In genomic region chr1:47894718-47895393, GRCh38 we compare ENCODE assay signal across 9 cellular contexts.
DNase-seq lines count a peak whose midpoint lies in the region; FAIRE-seq and TF ChIP-seq lines count a peak whose summit lies in the region.
"Had no signal": no experiment of that assay in that cellular context is flagged by ENCODE, and none has a peak within 500 bp of the region (broad histone marks: within the 10 kb centered on the region; RNA-seq: fewer than 3 reads in every experiment).

No MANE protein-coding gene starts in this region.

- H3K4me3 ChIP-seq in SJSA1 = no peak overlapping the region
- no peak overlapping the region for H3K4me3 ChIP-seq in smooth muscle cell

- peaks cover 41% of the 10 kb centered on the region for H4K20me1 ChIP-seq in smooth muscle cell (ENCODE audit: low read depth)

- no peaks in the 10 kb centered on the region for H3K79me2 ChIP-seq in smooth muscle cell (ENCODE audit: low read depth)

- H3K27me3 ChIP-seq in SJSA1 (replicated peaks) (no peaks in the 10 kb centered on the region), smooth muscle cell (ENCODE audit: low read depth) (no peaks in the 10 kb centered on the region)

- H3F3A ChIP-seq in smooth muscle cell (ENCODE audit: low read depth) = no peaks in the 10 kb centered on the region

- FAIRE-seq in frontal cortex (lab: Jason Lieb, UNC) = no peak

- H2AFZ ChIP-seq in smooth muscle cell (ENCODE audit: low read depth) = no peak overlapping the region

- no peaks in the 10 kb centered on the region for H3K9me3 ChIP-seq in SJSA1 (replicated peaks)
- no peaks in the 10 kb centered on the region for H3K9me3 ChIP-seq in smooth muscle cell (replicated peaks; ENCODE audit: low read depth)

- H3K27ac ChIP-seq in SJSA1 (peak overlapping the region; percentile 27), smooth muscle cell (ENCODE audit: low read depth) (peak overlapping the region; percentile 72)

- H3K9ac ChIP-seq in smooth muscle cell (ENCODE audit: low read depth) = peak overlapping the region; percentile 66

- TF ChIP-seq CTCF in smooth muscle cell (IDR thresholded peaks at IDR 0.05; ENCODE audit: borderline replicate concordance, insufficient read depth, poor library complexity, severe bottlenecking) = no peak

- DNase-seq in HT1080 (ENCODE audit: low read depth) (peak; percentile 91), SJSA1 (ENCODE audit: low read depth in 1 of 2, low spot score in 2 of 2) (peak; percentile 83 to 89), glomerular visceral epithelial cell (ENCODE audit: extremely low spot score) (peak; percentile 69), smooth muscle cell (lab: John Stamatoyannopoulos, UW; ENCODE audit: unreplicated experiment) (no peak), frontal cortex (ENCODE audit: low spot score in 2 of 2) (no peak), NCI-H345 (lab: John Stamatoyannopoulos, UW) (no peak)
- no peak for DNase-seq in stimulated activated naive CD4-positive, alpha-beta T cell treated with Interleukin-2 at 50 U/mL for 16 hours (lab: John Stamatoyannopoulos, UW)
- no peak for DNase-seq in stimulated activated CD4-positive, alpha-beta T cell treated with anti-CD3 and anti-CD28 coated beads, Interleukin-4, amount 100 ng/mL, for 1 hour
- DNase-seq: NCI-H1417 had no signal

- peak overlapping the region; percentile 70 for H3K4me2 ChIP-seq in smooth muscle cell

- H3K36me3 ChIP-seq in SJSA1 (no peaks in the 10 kb centered on the region), smooth muscle cell (ENCODE audit: low read depth) (no peaks in the 10 kb centered on the region)

- H3K4me1 ChIP-seq in SJSA1 (replicated peaks) (peaks cover 18% of the 10 kb centered on the region), smooth muscle cell (ENCODE audit: low read depth) (peaks cover 10% of the 10 kb centered on the region)

- WGBS in smooth muscle cell (ENCODE audit: low lambda C conversion rate) = 31% methylated on average over 12 of the region's 12 CpGs

Comparison
In these comparisons a context has a peak if more than half of its experiments do, and no peak if none do; other contexts are left out.
1. DNase-seq: peak in HT1080 (single experiment), SJSA1 (2 of 2) and glomerular visceral epithelial cell (single experiment); none in smooth muscle cell (single experiment), frontal cortex (0 of 2), stimulated activated naive CD4-positive, alpha-beta T cell treated with Interleukin-2 at 50 U/mL for 16 hours (single experiment), stimulated activated CD4-positive, alpha-beta T cell treated with anti-CD3 and anti-CD28 coated beads, Interleukin-4, amount 100 ng/mL, for 1 hour (single experiment) and NCI-H345 (single experiment).